20 cellular contexts compared by ENCODE assay signal in the genomic region with DNA sequence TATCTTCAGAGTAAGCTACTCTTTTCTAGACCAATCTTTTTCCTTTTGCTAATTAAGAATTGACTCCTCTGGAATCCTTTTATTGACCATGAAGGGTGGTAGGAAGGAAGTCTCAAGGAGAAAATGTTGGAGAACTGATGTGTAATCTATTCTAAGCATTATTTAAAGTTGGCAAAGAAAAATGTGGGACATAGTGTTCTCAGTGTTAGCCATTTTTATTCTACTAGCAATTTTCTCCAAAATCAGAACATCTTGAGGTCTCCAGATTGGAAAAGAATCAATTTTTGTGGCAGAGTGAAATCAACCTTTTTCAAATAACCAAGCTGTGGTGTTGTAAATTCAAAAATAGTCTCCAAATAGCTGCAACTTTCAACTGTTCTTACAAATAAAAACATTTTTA. TPM values are rescaled to one million over a fixed set of nuclear protein-coding genes. Genes with fewer than 3 reads are reported as not detected.
DNase-seq lines count a peak whose midpoint lies in the region; ATAC-seq, FAIRE-seq and TF ChIP-seq lines count a peak whose summit lies in the region.
"Had no signal": no experiment of that assay in that cellular context is flagged by ENCODE, and none has a peak within 500 bp of the region (broad histone marks: within the 10 kb centered on the region; RNA-seq: fewer than 3 reads in every experiment).

No MANE protein-coding gene starts in this region.

- H3K18ac ChIP-seq in H1 (ENCODE audit: extremely low read depth, low read length): no peak overlapping the region

- no peaks in the 10 kb centered on the region for H3K23me2 ChIP-seq in H1 (ENCODE audit: low read depth, low read length)

- peak; percentile 32 for FAIRE-seq in H1 (lab: Jason Lieb, UNC)
- no peak for FAIRE-seq in frontal cortex (lab: Jason Lieb, UNC)
- FAIRE-seq: GM12891, GM18507 had no signal

- H3K9me3 ChIP-seq in H1 (ENCODE audit: insufficient read depth in 2 of 2, low read depth in 1 of 2, low read length in 1 of 2): no peaks in the 10 kb centered on the region; a peak in 1 of 4 replicates
- H3K9me3 ChIP-seq: Caco-2 had no signal

- no peaks in the 10 kb centered on the region for H3K27me3 ChIP-seq in H1 (replicated peaks in 1 of 4; ENCODE audit: control insufficient read depth in 3 of 4, extremely low read depth in 1 of 4, insufficient read depth in 3 of 4, low read length in 3 of 4)

- H4K8ac ChIP-seq in H1 (ENCODE audit: extremely low read depth, insufficient read depth, low read length): no peak overlapping the region

- H2BK15ac ChIP-seq in H1 (ENCODE audit: low read length): no peak overlapping the region

- no peaks in the 10 kb centered on the region for H3K79me2 ChIP-seq in H1 (ENCODE audit: control insufficient read depth in 1 of 2, insufficient read depth in 2 of 2, low read length in 2 of 2)

- H3K36me3 Mint-ChIP-seq in activated CD4-positive, alpha-beta T cell treated with anti-CD3 and anti-CD28 coated beads for 36 hours (ENCODE audit: low read depth): no peaks in the 10 kb centered on the region
- H3K36me3 Mint-ChIP-seq: CD4-positive, CD25-positive, alpha-beta regulatory T cell; CD8-positive, alpha-beta T cell had no signal

- no peak overlapping the region for H3K4me3 ChIP-seq in H1 (ENCODE audit: extremely low read depth in 1 of 4, insufficient read depth in 2 of 4, low read depth in 3 of 4, low read length in 4 of 4)

- no peak overlapping the region for H2BK20ac ChIP-seq in H1 (ENCODE audit: low read length)

- no peak overlapping the region for H3K4me2 ChIP-seq in H1 (ENCODE audit: insufficient read depth in 1 of 2, low read depth in 2 of 2, low read length in 2 of 2)

- no peak overlapping the region for H2BK120ac ChIP-seq in H1 (replicated peaks; ENCODE audit: low read depth, low read length)

- no peak for TF ChIP-seq CTCF in H1 (IDR thresholded peaks at IDR 0.05; ENCODE audit: control extremely low read depth in 1 of 3, insufficient read depth in 1 of 3, low read depth in 1 of 3, low read length in 3 of 3)

- no peak overlapping the region for H3K14ac ChIP-seq in H1 (ENCODE audit: insufficient read length)

- no peak overlapping the region for H3K56ac ChIP-seq in H1 (replicated peaks; ENCODE audit: insufficient read length, low read depth, low read length)

- no peaks in the 10 kb centered on the region for H3K4me1 Mint-ChIP-seq in activated CD4-positive, alpha-beta T cell treated with anti-CD3 and anti-CD28 coated beads for 36 hours

- H3K9me3 Mint-ChIP-seq in activated CD4-positive, alpha-beta T cell treated with anti-CD3 and anti-CD28 coated beads for 36 hours (ENCODE audit: low read depth): no peaks in the 10 kb centered on the region
- H3K9me3 Mint-ChIP-seq: CD8-positive, alpha-beta T cell had no signal

- H4K5ac ChIP-seq in H1 (ENCODE audit: insufficient read length, low read depth, low read length): no peak overlapping the region

- H3K4ac ChIP-seq in H1 (replicated peaks; ENCODE audit: insufficient read length, low read depth, low read length): no peak overlapping the region

- DNase-seq in H1 (ENCODE audit: low read depth in 1 of 2, low spot score in 2 of 2) (no peak), frontal cortex (ENCODE audit: low spot score in 2 of 2) (no peak), NCI-H748 (lab: John Stamatoyannopoulos, UW; ENCODE audit: unreplicated experiment) (no peak)
- no peak for DNase-seq in activated CD4-positive, alpha-beta T cell treated with anti-CD3 and anti-CD28 coated beads for 36 hours
- DNase-seq: Caco-2; CD4-positive, CD25-positive, alpha-beta regulatory T cell; CD8-positive, alpha-beta T cell; DMS153; DND-41; GDM1; GOT3; H7; HCEC 1CT had no signal

- CTCF ChIA-PET in H1 (lab: Charles Lee; ENCODE audit: partially characterized antibody): interaction anchor here (1.8 kb wide), 1 partner anchor 9 kb away, joined by 5 read pairs; no protein-coding TSS in a partner anchor
- CTCF ChIA-PET in activated CD4-positive, alpha-beta T cell treated with anti-CD3 and anti-CD28 coated beads for 36 hours (lab: Charles Lee): no interaction called here

- no peak for TF ChIP-seq EP300 in H1 (IDR thresholded peaks at IDR 0.05; ENCODE audit: borderline replicate concordance in 1 of 2, low read depth in 2 of 2, low read length in 2 of 2)

- intact Hi-C loops in activated CD4-positive, alpha-beta T cell treated with anti-CD3 and anti-CD28 coated beads for 36 hours (cut with DNase I, micrococcal nuclease): no loop called here

- H3K4me1 ChIP-seq in H1 (replicated peaks in 1 of 4; ENCODE audit: control insufficient read depth in 3 of 4, insufficient read depth in 4 of 4, low read length in 3 of 4): no peaks in the 10 kb centered on the region; a peak in 2 of 7 replicates
- H3K4me1 ChIP-seq: Caco-2 had no signal

- H3K4me3 Mint-ChIP-seq in activated CD4-positive, alpha-beta T cell treated with anti-CD3 and anti-CD28 coated beads for 36 hours: no peak overlapping the region
- H3K4me3 Mint-ChIP-seq: CD4-positive, CD25-positive, alpha-beta regulatory T cell; CD8-positive, alpha-beta T cell had no signal

- H2AK5ac ChIP-seq in H1 (ENCODE audit: low read depth, low read length): no peak overlapping the region

- no peak overlapping the region for H2AFZ ChIP-seq in H1 (ENCODE audit: low read length)

- H2BK5ac ChIP-seq in H1 (ENCODE audit: low read depth, low read length): no peak overlapping the region

- no peak for TF ChIP-seq POLR2A in H1 (IDR thresholded peaks at IDR 0.05; ENCODE audit: control extremely low read depth in 1 of 2, low read depth in 2 of 2, low read length in 2 of 2)

- POLR2A ChIA-PET in H1 (lab: Charles Lee; ENCODE audit: partially characterized antibody): no interaction called here
- POLR2A ChIA-PET in activated CD4-positive, alpha-beta T cell treated with anti-CD3 and anti-CD28 coated beads for 36 hours (lab: Charles Lee): no interaction called here

- H3K9ac ChIP-seq in H1 (replicated peaks in 1 of 4; ENCODE audit: extremely low read depth in 1 of 4, low read depth in 3 of 4, low read length in 3 of 4): no peak overlapping the region

- TF ChIP-seq RAD21 in H1 (IDR thresholded peaks at IDR 0.05 in 1 of 2, conservative IDR thresholded peaks at IDR 0.05 in 1 of 2; ENCODE audit: low read depth in 2 of 2, low read length in 2 of 2): no peak

- ATAC-seq in activated CD4-positive, alpha-beta T cell treated with anti-CD3 and anti-CD28 coated beads for 36 hours: no peak
- ATAC-seq: CD8-positive, alpha-beta T cell had no signal

- peaks cover 8% of the 10 kb centered on the region for H3K27me3 Mint-ChIP-seq in activated CD4-positive, alpha-beta T cell treated with anti-CD3 and anti-CD28 coated beads for 36 hours
- H3K27me3 Mint-ChIP-seq: CD4-positive, CD25-positive, alpha-beta regulatory T cell had no signal

- H3K27ac ChIP-seq in angular gyrus (ENCODE audit: low read depth, low read length) (peak overlapping the region; percentile 8), H1 (ENCODE audit: low read depth, low read length) (no peak overlapping the region), temporal lobe (ENCODE audit: low read depth, low read length) (peak overlapping the region; percentile 65)

- no peaks in the 10 kb centered on the region for H4K20me1 ChIP-seq in H1 (replicated peaks in 1 of 2; ENCODE audit: control insufficient read depth in 1 of 2, insufficient read depth in 2 of 2, low read length in 2 of 2)

- no peaks in the 10 kb centered on the region for H3K79me1 ChIP-seq in H1 (ENCODE audit: low read depth, low read length)

- H4K91ac ChIP-seq in H1 (replicated peaks; ENCODE audit: insufficient read length, low read length): no peak overlapping the region

- H3K36me3 ChIP-seq in H1 (ENCODE audit: control insufficient read depth in 2 of 4, insufficient read depth in 4 of 4, low read length in 3 of 4): no peaks in the 10 kb centered on the region

- no peak overlapping the region for H3K23ac ChIP-seq in H1 (ENCODE audit: insufficient read length)

- H2BK12ac ChIP-seq in H1 (ENCODE audit: low read depth, low read length): no peak overlapping the region

- no peak overlapping the region for H3K27ac Mint-ChIP-seq in activated CD4-positive, alpha-beta T cell treated with anti-CD3 and anti-CD28 coated beads for 36 hours
- H3K27ac Mint-ChIP-seq: CD4-positive, CD25-positive, alpha-beta regulatory T cell; CD8-positive, alpha-beta T cell had no signal

TF ChIP-seq in H1, 55 proteins besides CTCF, POLR2A, EP300 and RAD21:
- TF ChIP-seq POU5F1 (IDR thresholded peaks at IDR 0.05; ENCODE audit: low read depth, low read length) (no peak), HDAC6 (IDR thresholded peaks at IDR 0.05; ENCODE audit: low read depth, low read length) (no peak), BRCA1 (IDR thresholded peaks at IDR 0.05; ENCODE audit: low read depth, low read length) (no peak), GTF2F1 (IDR thresholded peaks at IDR 0.05; ENCODE audit: borderline replicate concordance, low read depth, low read length) (no peak), SP2 (IDR thresholded peaks at IDR 0.05; ENCODE audit: low read length) (no peak), SIRT6 (IDR thresholded peaks at IDR 0.05; ENCODE audit: low read length) (no peak), CEBPB (IDR thresholded peaks at IDR 0.05; ENCODE audit: low read depth, low read length) (no peak)

RNA-seq across cellular contexts. Expression of a gene that starts 18.4 kb away (rescaled TPM):
- 0.17 TPM in 1 of 2 replicates, not detected in the other for total RNA-seq in H1 (2021; fragmentation: NEBNext Ultra II Directional; extraction: Animal tissue kit (Norgen Biotek cat#: 25700))
- 0.05 TPM in 1 of 2 replicates, not detected in the other for polyA plus RNA-seq in H1 (2011; rRNA removed)
- polyA plus RNA-seq in H1 (2011; cell fraction: cytosol; rRNA removed): 0.05 TPM
- polyA plus RNA-seq in H1 (2011; cell fraction: nucleus; rRNA removed): not detected
- polyA plus RNA-seq in H1 (2012, experiment 1 of 2): 0.05 to 0.20 TPM (median 0.14 TPM) in 4 replicates
- polyA plus RNA-seq in H1 (2012, experiment 2 of 2): not detected
- polyA plus RNA-seq in H1 (2013, experiment 1 of 2): 0.20 TPM
- polyA plus RNA-seq in H1 (2013, experiment 2 of 2): 0.33 TPM
- polyA minus RNA-seq in H1 (2011; rRNA and poly(A)+ RNA removed): not detected in 2 replicates
- polyA minus RNA-seq in H1 (2011; cell fraction: cytosol; rRNA and poly(A)+ RNA removed): not detected
- not detected for polyA minus RNA-seq in H1 (2011; cell fraction: nucleus; rRNA and poly(A)+ RNA removed)
- total RNA-seq in temporal lobe (under 0.01 TPM), frontal cortex (not detected)
- total RNA-seq in activated CD4-positive, alpha-beta T cell treated with anti-CD3 and anti-CD28 coated beads for 36 hours: not detected
- total RNA-seq: A172; A673; Caco-2; CD4-positive, CD25-positive, alpha-beta regulatory T cell; CD8-positive, alpha-beta T cell; H7 had no signal
- polyA plus RNA-seq: BJ; CD4-positive, CD25-positive, alpha-beta regulatory T cell had no signal

RNA-seq across cellular contexts. Expression of a gene that starts 23.3 kb away (rescaled TPM):
- total RNA-seq in H1 (2021; fragmentation: NEBNext Ultra II Directional; extraction: Animal tissue kit (Norgen Biotek cat#: 25700)): not detected in 2 replicates
- polyA plus RNA-seq in H1 (2011; rRNA removed): not detected in 2 replicates
- not detected for polyA plus RNA-seq in H1 (2011; cell fraction: cytosol; rRNA removed)
- not detected for polyA plus RNA-seq in H1 (2011; cell fraction: nucleus; rRNA removed)
- not detected in 4 replicates for polyA plus RNA-seq in H1 (2012, experiment 1 of 2)
- not detected for polyA plus RNA-seq in H1 (2012, experiment 2 of 2)
- polyA plus RNA-seq in H1 (2013, experiment 1 of 2): not detected
- not detected for polyA plus RNA-seq in H1 (2013, experiment 2 of 2)
- not detected in 2 replicates for polyA minus RNA-seq in H1 (2011; rRNA and poly(A)+ RNA removed)
- not detected for polyA minus RNA-seq in H1 (2011; cell fraction: cytosol; rRNA and poly(A)+ RNA removed)
- not detected for polyA minus RNA-seq in H1 (2011; cell fraction: nucleus; rRNA and poly(A)+ RNA removed)
- total RNA-seq in temporal lobe (under 0.01 TPM), frontal cortex (0.41 TPM)
- not detected for total RNA-seq in activated CD4-positive, alpha-beta T cell treated with anti-CD3 and anti-CD28 coated beads for 36 hours
- total RNA-seq: A172; A673; Caco-2; CD4-positive, CD25-positive, alpha-beta regulatory T cell; CD8-positive, alpha-beta T cell; H7 had no signal
- polyA plus RNA-seq: BJ; CD4-positive, CD25-positive, alpha-beta regulatory T cell had no signal
